Comparison of ENCODE assay signal across 1 cellular context in the genomic region with DNA sequence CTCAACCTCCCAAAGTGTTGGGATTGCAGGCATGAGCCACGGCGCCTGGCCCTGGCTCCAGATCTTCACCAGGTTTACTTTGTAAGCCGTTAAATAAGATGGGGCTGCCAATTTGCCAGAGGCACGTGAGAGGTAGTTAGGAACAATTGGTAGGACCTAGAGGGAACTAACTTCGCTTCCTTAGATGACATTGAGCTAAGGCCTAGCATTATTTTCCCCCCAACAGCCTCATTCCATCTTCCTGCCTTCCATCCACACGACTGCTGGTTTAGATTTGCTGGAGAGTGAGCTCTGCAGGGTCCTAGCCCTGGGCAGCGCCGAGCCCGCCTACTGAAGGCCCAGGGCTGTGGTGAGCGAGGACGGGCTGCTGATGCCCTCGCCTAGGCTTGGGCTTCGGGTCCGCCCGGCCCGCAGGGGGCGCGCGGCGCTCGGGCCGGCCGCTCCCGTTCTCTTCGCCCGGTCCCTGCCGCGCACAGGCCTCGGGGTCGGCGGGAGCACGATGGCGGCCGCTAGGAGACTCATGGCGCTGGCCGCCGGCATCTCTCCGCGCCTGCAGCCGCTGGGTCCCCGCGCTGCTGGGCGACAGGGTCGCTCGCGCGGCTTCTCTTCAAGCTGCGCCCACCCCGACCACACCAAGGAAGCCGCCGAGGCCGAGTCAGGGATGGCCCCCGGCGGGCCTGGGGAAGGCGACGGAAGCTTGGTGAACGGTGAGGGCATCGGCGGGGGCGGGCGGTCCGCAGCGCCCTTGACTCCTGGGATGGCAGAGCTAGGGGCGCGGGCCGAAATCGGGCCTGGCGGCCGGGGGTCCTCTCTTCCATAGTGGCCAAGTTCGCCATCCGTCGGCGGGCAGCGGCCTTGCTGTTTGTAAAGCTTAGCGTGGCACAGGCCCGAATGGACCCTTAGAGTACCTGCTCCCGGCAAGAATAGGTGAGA.
TF ChIP-seq lines count a peak whose summit lies in the region.

No MANE protein-coding gene starts in this region.

TF ChIP-seq in K562, 482 proteins besides CTCF, POLR2A, EP300 and RAD21 (continued from another document and continues in another):
- TF ChIP-seq FOXP4 (CRISPR knock-in tag; IDR thresholded peaks at IDR 0.05; ENCODE audit: borderline replicate concordance) (no peak; the same call in 1 of the 2 replicates), RBBP5 (IDR thresholded peaks at IDR 0.05; ENCODE audit: borderline replicate concordance, insufficient read depth, low read length, poor library complexity, severe bottlenecking) (peak; percentile 98), CBFA2T3 (IDR thresholded peaks at IDR 0.05) (0 out of 2 replicates have a peak, but pooled peaks have one; percentile 9), ZNF121 (CRISPR knock-in tag; conservative IDR thresholded peaks at IDR 0.05) (0 out of 2 replicates have a peak, but pooled peaks have one; percentile 9), TAF15 (IDR thresholded peaks at IDR 0.05; ENCODE audit: low read depth, low read length) (no peak), BRD4 (IDR thresholded peaks at IDR 0.05) (peak; percentile 97), U2AF1 (optimal IDR thresholded peaks at IDR 0.05; ENCODE audit: low read depth, low read length) (peak; percentile 100), BMI1 (IDR thresholded peaks at IDR 0.05; ENCODE audit: low read length) (no peak), ARID1B (IDR thresholded peaks at IDR 0.05) (no peak), RB1 (IDR thresholded peaks at IDR 0.05; ENCODE audit: low read depth) (peak; percentile 99), PTRF (tag; IDR thresholded peaks at IDR 0.05) (no peak), FIP1L1 (IDR thresholded peaks at IDR 0.05; ENCODE audit: low read depth, low read length, poor library complexity, severe bottlenecking) (peak; percentile 98), THRAP3 (IDR thresholded peaks at IDR 0.05; ENCODE audit: borderline replicate concordance) (no peak), SAFB2 (IDR thresholded peaks at IDR 0.05; ENCODE audit: borderline replicate concordance, low read depth, low read length, severe bottlenecking) (no peak), HMGN3 (IDR thresholded peaks at IDR 0.05; ENCODE audit: borderline replicate concordance, extremely low read depth, insufficient read length, low read depth, low read length) (peak; percentile 93), PCBP2 (IDR thresholded peaks at IDR 0.05; ENCODE audit: low read depth, low read length, poor library complexity, severe bottlenecking) (no peak), TBL1XR1 (IDR thresholded peaks at IDR 0.05; ENCODE audit: low read length in 2 of 2) (peak in 1 of 2 experiments; percentile 54; a peak in 1 of 4 replicates), E2F8 (IDR thresholded peaks at IDR 0.05; ENCODE audit: low read depth, partially characterized antibody) (no peak), SNRNP70 (optimal IDR thresholded peaks at IDR 0.05; ENCODE audit: low read depth, low read length) (no peak), ZNF318 (IDR thresholded peaks at IDR 0.05; ENCODE audit: borderline replicate concordance in 1 of 2, low read depth in 1 of 2) (no peak), RBFOX2 (IDR thresholded peaks at IDR 0.05; ENCODE audit: low read depth, low read length) (peak; percentile 100), ARHGAP35 (IDR thresholded peaks at IDR 0.05; ENCODE audit: partially characterized antibody) (no peak), PML (IDR thresholded peaks at IDR 0.05; ENCODE audit: low read length) (peak; percentile 82), ZNF146 (CRISPR knock-in tag; IDR thresholded peaks at IDR 0.05; ENCODE audit: unreplicated experiment) (no peak), ZNF277 (CRISPR knock-in tag; IDR thresholded peaks at IDR 0.05; ENCODE audit: borderline replicate concordance) (no peak), XRCC4 (IDR thresholded peaks at IDR 0.05; ENCODE audit: extremely low read depth, insufficient read depth, insufficient read length) (no peak)
- TF ChIP-seq, protein P1, sequence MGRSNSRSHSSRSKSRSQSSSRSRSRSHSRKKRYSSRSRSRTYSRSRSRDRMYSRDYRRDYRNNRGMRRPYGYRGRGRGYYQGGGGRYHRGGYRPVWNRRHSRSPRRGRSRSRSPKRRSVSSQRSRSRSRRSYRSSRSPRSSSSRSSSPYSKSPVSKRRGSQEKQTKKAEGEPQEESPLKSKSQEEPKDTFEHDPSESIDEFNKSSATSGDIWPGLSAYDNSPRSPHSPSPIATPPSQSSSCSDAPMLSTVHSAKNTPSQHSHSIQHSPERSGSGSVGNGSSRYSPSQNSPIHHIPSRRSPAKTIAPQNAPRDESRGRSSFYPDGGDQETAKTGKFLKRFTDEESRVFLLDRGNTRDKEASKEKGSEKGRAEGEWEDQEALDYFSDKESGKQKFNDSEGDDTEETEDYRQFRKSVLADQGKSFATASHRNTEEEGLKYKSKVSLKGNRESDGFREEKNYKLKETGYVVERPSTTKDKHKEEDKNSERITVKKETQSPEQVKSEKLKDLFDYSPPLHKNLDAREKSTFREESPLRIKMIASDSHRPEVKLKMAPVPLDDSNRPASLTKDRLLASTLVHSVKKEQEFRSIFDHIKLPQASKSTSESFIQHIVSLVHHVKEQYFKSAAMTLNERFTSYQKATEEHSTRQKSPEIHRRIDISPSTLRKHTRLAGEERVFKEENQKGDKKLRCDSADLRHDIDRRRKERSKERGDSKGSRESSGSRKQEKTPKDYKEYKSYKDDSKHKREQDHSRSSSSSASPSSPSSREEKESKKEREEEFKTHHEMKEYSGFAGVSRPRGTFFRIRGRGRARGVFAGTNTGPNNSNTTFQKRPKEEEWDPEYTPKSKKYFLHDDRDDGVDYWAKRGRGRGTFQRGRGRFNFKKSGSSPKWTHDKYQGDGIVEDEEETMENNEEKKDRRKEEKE (IDR thresholded peaks at IDR 0.05; ENCODE audit: borderline replicate concordance in 1 of 2, control insufficient read depth in 1 of 2, low read depth in 2 of 2, low read length in 1 of 2) = peak in 1 of 2 experiments; percentile 94; a peak in 2 of 4 replicates
- TF ChIP-seq, protein P2, sequence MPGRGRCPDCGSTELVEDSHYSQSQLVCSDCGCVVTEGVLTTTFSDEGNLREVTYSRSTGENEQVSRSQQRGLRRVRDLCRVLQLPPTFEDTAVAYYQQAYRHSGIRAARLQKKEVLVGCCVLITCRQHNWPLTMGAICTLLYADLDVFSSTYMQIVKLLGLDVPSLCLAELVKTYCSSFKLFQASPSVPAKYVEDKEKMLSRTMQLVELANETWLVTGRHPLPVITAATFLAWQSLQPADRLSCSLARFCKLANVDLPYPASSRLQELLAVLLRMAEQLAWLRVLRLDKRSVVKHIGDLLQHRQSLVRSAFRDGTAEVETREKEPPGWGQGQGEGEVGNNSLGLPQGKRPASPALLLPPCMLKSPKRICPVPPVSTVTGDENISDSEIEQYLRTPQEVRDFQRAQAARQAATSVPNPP (IDR thresholded peaks at IDR 0.05; ENCODE audit: borderline replicate concordance, insufficient read depth, insufficient read length) = no peak
- TF ChIP-seq, protein P3, sequence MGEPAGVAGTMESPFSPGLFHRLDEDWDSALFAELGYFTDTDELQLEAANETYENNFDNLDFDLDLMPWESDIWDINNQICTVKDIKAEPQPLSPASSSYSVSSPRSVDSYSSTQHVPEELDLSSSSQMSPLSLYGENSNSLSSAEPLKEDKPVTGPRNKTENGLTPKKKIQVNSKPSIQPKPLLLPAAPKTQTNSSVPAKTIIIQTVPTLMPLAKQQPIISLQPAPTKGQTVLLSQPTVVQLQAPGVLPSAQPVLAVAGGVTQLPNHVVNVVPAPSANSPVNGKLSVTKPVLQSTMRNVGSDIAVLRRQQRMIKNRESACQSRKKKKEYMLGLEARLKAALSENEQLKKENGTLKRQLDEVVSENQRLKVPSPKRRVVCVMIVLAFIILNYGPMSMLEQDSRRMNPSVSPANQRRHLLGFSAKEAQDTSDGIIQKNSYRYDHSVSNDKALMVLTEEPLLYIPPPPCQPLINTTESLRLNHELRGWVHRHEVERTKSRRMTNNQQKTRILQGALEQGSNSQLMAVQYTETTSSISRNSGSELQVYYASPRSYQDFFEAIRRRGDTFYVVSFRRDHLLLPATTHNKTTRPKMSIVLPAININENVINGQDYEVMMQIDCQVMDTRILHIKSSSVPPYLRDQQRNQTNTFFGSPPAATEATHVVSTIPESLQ (CRISPR knock-in tag; IDR thresholded peaks at IDR 0.05) = no peak; the same call in 1 of the 2 replicates
